In genomic region chr12:76785407-76785806, GRCh38 we compare ENCODE assay signal across 18 cellular contexts. TPM values are rescaled to one million over a fixed set of nuclear protein-coding genes. Genes with fewer than 3 reads are reported as not detected.
DNase-seq lines count a peak whose midpoint lies in the region; ATAC-seq and TF ChIP-seq lines count a peak whose summit lies in the region.
"Had no signal": no experiment of that assay in that cellular context is flagged by ENCODE, and none has a peak within 500 bp of the region (broad histone marks: within the 10 kb centered on the region; RNA-seq: fewer than 3 reads in every experiment).

No MANE protein-coding gene starts in this region.

- TF ChIP-seq CTCF in ascending aorta (IDR thresholded peaks at IDR 0.05) (no peak), gastroesophageal sphincter (IDR thresholded peaks at IDR 0.05) (no peak), vagina (IDR thresholded peaks at IDR 0.05) (no peak)

- no peaks in the 10 kb centered on the region for H3K4me1 Mint-ChIP-seq in activated naive CD4-positive, alpha-beta T cell treated with anti-CD3 and anti-CD28 coated beads, Interleukin-2, amount 10 ng/mL, durations not matched to agents 7 days and 5 days
- peaks cover 20 to 73% of the 10 kb centered on the region in 2 donors for H3K4me1 Mint-ChIP-seq in stimulated activated naive B cell treated with anti-CD40 and anti-IgM and Interleukin-4, amounts not matched to agents 10 μg/mL and 1 μg/mL and 100 μg/mL, for 72 hours

- WGBS in gastroesophageal sphincter (ENCODE audit: low coverage in 1 of 2), 2 donors: 75 to 100% methylated on average over 1 of the region's 1 CpG

- no peak for ATAC-seq in gastroesophageal sphincter
- no peak for ATAC-seq in stimulated activated naive B cell treated with anti-CD40 and anti-IgM and Interleukin-4, amounts not matched to agents 10 μg/mL and 1 μg/mL and 100 μg/mL, for 72 hours (replicated peaks)

- H3K27me3 ChIP-seq in ascending aorta: no peaks in the 10 kb centered on the region
- H3K27me3 ChIP-seq in gastroesophageal sphincter: no peaks in the 10 kb centered on the region
- H3K27me3 ChIP-seq in vagina: no peaks in the 10 kb centered on the region
- H3K27me3 ChIP-seq: SJSA1 had no signal

- no peak overlapping the region for H3K4me3 ChIP-seq in ascending aorta
- no peak overlapping the region for H3K4me3 ChIP-seq in gastroesophageal sphincter
- no peak overlapping the region for H3K4me3 ChIP-seq in vagina
- H3K4me3 ChIP-seq: SJSA1 had no signal

- H3K4me3 Mint-ChIP-seq in activated naive CD4-positive, alpha-beta T cell treated with anti-CD3 and anti-CD28 coated beads, Interleukin-2, amount 10 ng/mL, durations not matched to agents 7 days and 5 days: no peak overlapping the region
- no peak overlapping the region for H3K4me3 Mint-ChIP-seq in stimulated activated naive B cell treated with anti-CD40 and anti-IgM and Interleukin-4, amounts not matched to agents 10 μg/mL and 1 μg/mL and 100 μg/mL, for 72 hours
- H3K4me3 Mint-ChIP-seq: CD8-positive, alpha-beta memory T cell had no signal

- H3K27ac ChIP-seq in ascending aorta: peak overlapping the region; percentile 64 to 70
- H3K27ac ChIP-seq in gastroesophageal sphincter: peak overlapping the region in 3 of 4 donors; percentile 61 to 65 (median 64)
- peak overlapping the region; percentile 53 for H3K27ac ChIP-seq in vagina
- H3K27ac ChIP-seq: SJSA1 had no signal

- H3K9me3 Mint-ChIP-seq in activated naive CD4-positive, alpha-beta T cell treated with anti-CD3 and anti-CD28 coated beads, Interleukin-2, amount 10 ng/mL, durations not matched to agents 7 days and 5 days: peaks cover 2% of the 10 kb centered on the region
- peaks cover 10 to 14% of the 10 kb centered on the region in 2 donors for H3K9me3 Mint-ChIP-seq in stimulated activated naive B cell treated with anti-CD40 and anti-IgM and Interleukin-4, amounts not matched to agents 10 μg/mL and 1 μg/mL and 100 μg/mL, for 72 hours

- H3K36me3 Mint-ChIP-seq in activated naive CD4-positive, alpha-beta T cell treated with anti-CD3 and anti-CD28 coated beads, Interleukin-2, amount 10 ng/mL, durations not matched to agents 7 days and 5 days: peaks cover 12% of the 10 kb centered on the region
- peaks cover 27 to 36% of the 10 kb centered on the region in 2 donors for H3K36me3 Mint-ChIP-seq in stimulated activated naive B cell treated with anti-CD40 and anti-IgM and Interleukin-4, amounts not matched to agents 10 μg/mL and 1 μg/mL and 100 μg/mL, for 72 hours

- no peaks in the 10 kb centered on the region for H3K36me3 ChIP-seq in ascending aorta
- H3K36me3 ChIP-seq in gastroesophageal sphincter: no peaks in the 10 kb centered on the region
- H3K36me3 ChIP-seq in vagina: no peaks in the 10 kb centered on the region
- H3K36me3 ChIP-seq: SJSA1 had no signal

- CTCF ChIA-PET in activated naive CD4-positive, alpha-beta T cell treated with anti-CD3 and anti-CD28 coated beads, Interleukin-2, amount 10 ng/mL, durations not matched to agents 7 days and 5 days (lab: Charles Lee): no interaction called here

- H3K4me1 ChIP-seq in ascending aorta: peaks cover 0 to 10% of the 10 kb centered on the region in 2 donors
- peaks cover 16 to 80% (median 25%) of the 10 kb centered on the region in 3 donors for H3K4me1 ChIP-seq in gastroesophageal sphincter
- H3K4me1 ChIP-seq in vagina: peaks cover 55% of the 10 kb centered on the region
- H3K4me1 ChIP-seq: SJSA1 had no signal

- no peak for TF ChIP-seq EP300 in gastroesophageal sphincter (IDR thresholded peaks at IDR 0.05)

- peak overlapping the region; percentile 4 for H3K27ac Mint-ChIP-seq in activated naive CD4-positive, alpha-beta T cell treated with anti-CD3 and anti-CD28 coated beads, Interleukin-2, amount 10 ng/mL, durations not matched to agents 7 days and 5 days
- H3K27ac Mint-ChIP-seq in stimulated activated naive B cell treated with anti-CD40 and anti-IgM and Interleukin-4, amounts not matched to agents 10 μg/mL and 1 μg/mL and 100 μg/mL, for 72 hours: no peak overlapping the region

- no peak for TF ChIP-seq POLR2A in gastroesophageal sphincter (IDR thresholded peaks at IDR 0.05)
- no peak for TF ChIP-seq POLR2A in vagina (IDR thresholded peaks at IDR 0.05)

- no peak for DNase-seq in activated naive CD4-positive, alpha-beta T cell treated with anti-CD3 and anti-CD28 coated beads, Interleukin-2, amount 10 ng/mL, durations not matched to agents 7 days and 5 days
- DNase-seq in activated naive CD4-positive, alpha-beta T cell treated with anti-CD3 and anti-CD28 coated beads, Interleukin-2, amount 50 U/mL, for 16 hours: no peak
- DNase-seq in ascending aorta (ENCODE audit: low spot score in 2 of 2) (no peak), vagina (ENCODE audit: extremely low spot score in 2 of 2) (no peak), NCI-H774 (lab: John Stamatoyannopoulos, UW) (no peak), NCI-H1436 (lab: John Stamatoyannopoulos, UW) (no peak)
- no peak for DNase-seq in stimulated activated naive B cell treated with anti-CD40 and anti-IgM and Interleukin-4, amounts not matched to agents 10 μg/mL and 1 μg/mL and 100 μg/mL, for 72 hours
- DNase-seq: 8988T; CD8-positive, alpha-beta memory T cell; DND-41; GDM1; GOT3; Kasumi-1; NCI-H187 treated with DMSO at 0.1 percent for 48 hours; NCI-H526 treated with DMSO at 0.1 percent for 48 hours; NK-92 treated with Interleukin-12 subunit alpha and Interleukin-12 subunit beta, amount 100 ng/mL, for 24 hours had no signal

- H3K9me3 ChIP-seq in ascending aorta (no peaks in the 10 kb centered on the region), gastroesophageal sphincter (no peaks in the 10 kb centered on the region), vagina (no peaks in the 10 kb centered on the region)
- H3K9me3 ChIP-seq: SJSA1 had no signal

- intact Hi-C loops in ascending aorta (cut with DNase I): no loop called here
- intact Hi-C loops in vagina (cut with DNase I): no loop called here

- H3K27me3 Mint-ChIP-seq in activated naive CD4-positive, alpha-beta T cell treated with anti-CD3 and anti-CD28 coated beads, Interleukin-2, amount 10 ng/mL, durations not matched to agents 7 days and 5 days: no peaks in the 10 kb centered on the region
- no peaks in the 10 kb centered on the region for H3K27me3 Mint-ChIP-seq in stimulated activated naive B cell treated with anti-CD40 and anti-IgM and Interleukin-4, amounts not matched to agents 10 μg/mL and 1 μg/mL and 100 μg/mL, for 72 hours
- H3K27me3 Mint-ChIP-seq: CD8-positive, alpha-beta memory T cell had no signal

RNA-seq across cellular contexts. Expression of gene ZDHHC17, which starts 21.5 kb away (rescaled TPM):
- total RNA-seq in ascending aorta (24.3 TPM), gastroesophageal sphincter (10 to 100 TPM; 25.4 to 71.8 (median 36.8) TPM), vagina (59.9 TPM)
